Comparison of ENCODE assay signal across 13 cellular contexts in the genomic region with DNA sequence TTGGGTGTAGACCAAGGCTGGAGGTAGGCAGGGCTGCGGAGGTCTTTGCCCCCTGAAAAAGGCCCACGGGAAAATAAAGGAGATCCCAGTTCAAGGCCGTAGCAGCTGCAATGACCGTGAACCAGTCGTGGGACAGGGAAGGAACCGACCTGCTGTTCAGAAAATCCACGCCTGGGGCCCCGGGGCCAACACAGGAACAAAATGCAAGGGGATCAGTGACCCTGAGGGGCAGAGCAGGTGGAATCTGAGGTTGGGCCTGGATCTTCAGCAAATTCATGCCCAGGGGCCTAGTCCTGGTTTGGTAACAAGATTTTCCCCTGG. TPM values are rescaled to one million over a fixed set of nuclear protein-coding genes. Genes with fewer than 3 reads are reported as not detected.
DNase-seq lines count a peak whose midpoint lies in the region; ATAC-seq, FAIRE-seq and TF ChIP-seq lines count a peak whose summit lies in the region.
"Not testable (repeated sequence)": the region's sequence is repeated elsewhere in the genome, so short reads cannot be mapped to it uniquely, and the experiment has no call there.
"Had no signal": no experiment of that assay in that cellular context is flagged by ENCODE, and none has a peak within 500 bp of the region (broad histone marks: within the 10 kb centered on the region; RNA-seq: fewer than 3 reads in every experiment).

No MANE protein-coding gene starts in this region.

- H3K27ac ChIP-seq in GM23248; colonic mucosa; neuronal stem cell (replicated peaks; ENCODE audit: low read length); urinary bladder (ENCODE audit: low read depth): not testable (repeated sequence)
- H3K27ac ChIP-seq in Panc1 (ENCODE audit: low read length) = peak overlapping the region; percentile 26; the same call in 1 of the 2 replicates
- peak overlapping the region; percentile 76 to 82 for H3K27ac ChIP-seq in right atrium auricular region
- H3K27ac ChIP-seq in right lobe of liver = peak overlapping the region in 2 of 3 donors; percentile 49 to 84
- H3K27ac ChIP-seq in small intestine (ENCODE audit: low read depth in 1 of 2, low read length in 1 of 2) = peak overlapping the region in 1 of 2 donors; percentile 20

- FAIRE-seq in small intestine (lab: Jason Lieb, UNC) = not testable (repeated sequence)

- POLR2A ChIA-PET in Panc1 (lab: Charles Lee) = not testable (repeated sequence)

- BruUV-seq in Panc1 (replicated peaks; lab: Mats Ljungman, UMichigan) = TSS peak; percentile 68

- H3K79me1 ChIP-seq in neuronal stem cell (ENCODE audit: low read depth, low read length) = not testable (repeated sequence)

- not testable (repeated sequence) for H3K9me3 ChIP-seq in GM23248 (ENCODE audit: low read depth); Panc1 (ENCODE audit: control insufficient read depth, insufficient read depth, low read depth, low read length); colonic mucosa; right atrium auricular region; right lobe of liver; neuronal stem cell (replicated peaks in 1 of 2; ENCODE audit: control insufficient read depth in 2 of 2, insufficient read depth in 1 of 2, low read depth in 1 of 2, low read length in 2 of 2); small intestine (ENCODE audit: control insufficient read depth, low read depth)

- CTCF ChIA-PET in Panc1 (lab: Charles Lee) = not testable (repeated sequence)

- H3K18ac ChIP-seq in neuronal stem cell (ENCODE audit: low read length) = not testable (repeated sequence)

- intact Hi-C loops in Panc1 (cut with micrococcal nuclease; ENCODE audit: unreplicated experiment); colonic mucosa (cut with DNase I); right lobe of liver (cut with DNase I): not testable (repeated sequence)

- H3K23ac ChIP-seq in neuronal stem cell (ENCODE audit: low read depth, low read length, poor library complexity) = not testable (repeated sequence)

- 80 to 83% methylated on average over 8 of the region's 8 CpGs for WGBS in GM23248 (ENCODE audit: low coverage in 1 of 2, low lambda C conversion rate in 2 of 2, missing lambda C conversion rate in 2 of 2), 2 experiments
- WGBS in right lobe of liver (ENCODE audit: insufficient coverage, low coverage, low lambda C conversion rate, missing lambda C conversion rate) = no CpG with 5 or more reads among the region's 8 CpGs
- no CpG with 5 or more reads among the region's 8 CpGs for WGBS in neuronal stem cell (ENCODE audit: extremely low coverage in 2 of 2, insufficient read length in 2 of 2, insufficient replicate concordance in 1 of 2), 2 donors
- 27 to 65% (median 36%) methylated on average over 8 of the region's 8 CpGs for WGBS in small intestine, 3 donors
- WGBS in urinary bladder = 84% methylated on average over 8 of the region's 8 CpGs

- peak overlapping the region; percentile 88; the same call in 1 of the 2 replicates for H2AFZ ChIP-seq in GM23248
- not testable (repeated sequence) for H2AFZ ChIP-seq in neuronal stem cell (ENCODE audit: low read length)

- not testable (repeated sequence) for H2BK120ac ChIP-seq in neuronal stem cell (ENCODE audit: low read depth, low read length)

- H3K79me2 ChIP-seq in GM23248 (ENCODE audit: insufficient read depth) = not testable (repeated sequence)

- H3K4me2 ChIP-seq in GM23248 (ENCODE audit: unreplicated experiment) = not testable (repeated sequence)
- H3K4me2 ChIP-seq in neuronal stem cell (ENCODE audit: insufficient read depth, low read length, poor library complexity, severe bottlenecking) = peak overlapping the region; percentile 11

- in situ Hi-C loops in GM23248 (cut with MboI); Panc1 (cut with HindIII; ENCODE audit: low pct_unique_long_range_greater_than_20kb, low sequenced_read_pairs): not testable (repeated sequence)

- H3F3A ChIP-seq in GM23248 (ENCODE audit: insufficient read depth) = not testable (repeated sequence)

- H3K4me3 ChIP-seq in GM23248; neuronal stem cell (ENCODE audit: low read length in 2 of 2): not testable (repeated sequence)
- peak overlapping the region; percentile 60 to 66 for H3K4me3 ChIP-seq in Panc1 (ENCODE audit: low read depth in 2 of 2, low read length in 2 of 2)
- H3K4me3 ChIP-seq in colonic mucosa = peak overlapping the region; percentile 72
- peak overlapping the region; percentile 63 to 67 for H3K4me3 ChIP-seq in right atrium auricular region
- peak overlapping the region; percentile 53 to 67 (median 66) for H3K4me3 ChIP-seq in right lobe of liver
- H3K4me3 ChIP-seq in small intestine (ENCODE audit: low read depth in 1 of 2, low read length in 2 of 2) = peak overlapping the region; percentile 36 to 68
- H3K4me3 ChIP-seq in urinary bladder (ENCODE audit: low read depth, low read length) = peak overlapping the region; percentile 55

- H4K91ac ChIP-seq in neuronal stem cell (ENCODE audit: low read depth, low read length, poor library complexity) = not testable (repeated sequence)

- H2BK12ac ChIP-seq in neuronal stem cell (ENCODE audit: low read length) = not testable (repeated sequence)

- H3K4ac ChIP-seq in neuronal stem cell (ENCODE audit: low read length) = not testable (repeated sequence)

- H3K9me2 ChIP-seq in GM23248 (ENCODE audit: insufficient read depth) = not testable (repeated sequence)

- not testable (repeated sequence) for H4K8ac ChIP-seq in neuronal stem cell (ENCODE audit: low read depth, low read length)

- not testable (repeated sequence) for DNase-seq in GM23248; Panc1 (ENCODE audit: low read depth, low spot score); colonic mucosa; right atrium auricular region (ENCODE audit: low spot score); right lobe of liver; neuronal stem cell (ENCODE audit: low spot score); small intestine

- not testable (repeated sequence) for H2AK5ac ChIP-seq in neuronal stem cell (ENCODE audit: low read depth, low read length)

- not testable (repeated sequence) for TF ChIP-seq POLR2A in right lobe of liver (IDR thresholded peaks at IDR 0.05)

- H2BK5ac ChIP-seq in neuronal stem cell (ENCODE audit: low read length) = not testable (repeated sequence)

- H3K4me1 ChIP-seq in GM23248 (ENCODE audit: insufficient read depth); Panc1 (ENCODE audit: control insufficient read depth, insufficient read depth, low read length); colonic mucosa; right atrium auricular region; neuronal stem cell (ENCODE audit: control insufficient read depth in 2 of 2, insufficient read depth in 1 of 2, low read depth in 1 of 2, low read length in 2 of 2); small intestine (ENCODE audit: control insufficient read depth in 2 of 2, insufficient read depth in 1 of 2, low read depth in 1 of 2, low read length in 1 of 2); urinary bladder (ENCODE audit: insufficient read depth): not testable (repeated sequence)
- peaks cover 0 to 25% (median 4%) of the 10 kb centered on the region in 4 donors for H3K4me1 ChIP-seq in right lobe of liver

- not testable (repeated sequence) for H2BK15ac ChIP-seq in neuronal stem cell (ENCODE audit: low read length)

- not testable (repeated sequence) for H3K36me3 ChIP-seq in GM23248 (ENCODE audit: low read depth); Panc1 (ENCODE audit: control insufficient read depth, insufficient read depth, low read length); colonic mucosa; right atrium auricular region; right lobe of liver; neuronal stem cell (replicated peaks in 1 of 2; ENCODE audit: control insufficient read depth in 2 of 2, insufficient read depth in 2 of 2, low read length in 2 of 2); small intestine (ENCODE audit: control insufficient read depth in 2 of 2, insufficient read depth in 2 of 2, low read length in 2 of 2); urinary bladder (ENCODE audit: insufficient read depth)

- TF ChIP-seq CTCF in Panc1 (IDR thresholded peaks at IDR 0.05); colonic mucosa (IDR thresholded peaks at IDR 0.05); right atrium auricular region (IDR thresholded peaks at IDR 0.05); right lobe of liver (IDR thresholded peaks at IDR 0.05): not testable (repeated sequence)

- ATAC-seq in Panc1 = not testable (repeated sequence)
- peak; percentile 2 to 20 (median 8) for ATAC-seq in right lobe of liver

- H3K27me3 ChIP-seq in GM23248 (replicated peaks; ENCODE audit: insufficient read depth); Panc1 (ENCODE audit: control insufficient read depth, insufficient read depth, low read length); colonic mucosa; right atrium auricular region; right lobe of liver; neuronal stem cell (ENCODE audit: control insufficient read depth in 3 of 3, insufficient read depth in 3 of 3, low read depth in 1 of 3, low read length in 3 of 3); small intestine (ENCODE audit: control insufficient read depth in 2 of 2, insufficient read depth in 2 of 2, low read length in 2 of 2): not testable (repeated sequence)

- not testable (repeated sequence) for H4K20me1 ChIP-seq in GM23248 (ENCODE audit: insufficient read depth)

- not testable (repeated sequence) for H3K9ac ChIP-seq in GM23248; neuronal stem cell (ENCODE audit: low read depth, low read length, poor library complexity)
- peak overlapping the region in 1 of 2 donors; percentile 26 for H3K9ac ChIP-seq in colonic mucosa (ENCODE audit: low read depth in 2 of 2, low read length in 2 of 2)

- not testable (repeated sequence) for H3K14ac ChIP-seq in neuronal stem cell (ENCODE audit: low read length)

RNA-seq across cellular contexts. Expression of a gene that starts 0.9 kb away (rescaled TPM):
- 0.54 and 2.8 TPM in 2 replicates for total RNA-seq in GM23248 (2014; rRNA removed; shearing (Covaris generic))
- 0.91 and 1.4 TPM in 2 replicates for polyA plus RNA-seq in GM23248 (2016; fragmentation: Nextera tagmentation; extraction: Ambion mirVana)
- 10.4 TPM for total RNA-seq in Panc1 (2021; ENCODE audit: unreplicated experiment)
- polyA plus RNA-seq in Panc1 (2012; ENCODE audit: insufficient read length) = 3.0 TPM
- total RNA-seq in colonic mucosa = 1 to 10 TPM; 7.9 to 9.7 TPM
- total RNA-seq in right atrium auricular region = 10 to 100 TPM in 1 of 2 donors, 1 to 10 TPM in 1; 7.2 to 10.8 TPM
- total RNA-seq in right lobe of liver = 10 to 100 TPM in 5 of 6 experiments, 1 to 10 TPM in 1; 9.3 to 18.8 (median 16.0) TPM
- 0.81 TPM for polyA plus RNA-seq in neuronal stem cell (2013, experiment 1 of 2)
- polyA plus RNA-seq in neuronal stem cell (2013, experiment 2 of 2) = 1.1 TPM
- 10 to 100 TPM in 1 of 3 donors, 1 to 10 TPM in 2; 1.8 to 12.0 (median 4.9) TPM for polyA plus RNA-seq in small intestine
- total RNA-seq in urinary bladder = 5.8 TPM
- 4.4 TPM for polyA plus RNA-seq in urinary bladder
- total RNA-seq: activated naive CD4-positive, alpha-beta T cell treated with anti-CD3 and anti-CD28 coated beads for 36 hours; CD4-positive, alpha-beta T cell; HT1080; myocyte; smooth muscle cell had no signal
- polyA plus RNA-seq: smooth muscle cell had no signal

RNA-seq across cellular contexts. Expression of a gene that starts 18.4 kb away (rescaled TPM):
- total RNA-seq in GM23248 (2014; rRNA removed; shearing (Covaris generic)) = 1.4 TPM in 1 of 2 replicates, not detected in the other
- polyA plus RNA-seq in GM23248 (2016; fragmentation: Nextera tagmentation; extraction: Ambion mirVana) (0.28 TPM in 1 of 2 replicates, not detected in the other), small intestine (10 to 100 TPM in 1 of 3 donors, 1 to 10 TPM in 2; 2.5 to 16.3 (median 8.9) TPM), urinary bladder (4.6 TPM)
- total RNA-seq in Panc1 (2021; ENCODE audit: unreplicated experiment) (0.26 TPM), colonic mucosa (1 to 10 TPM; 2.4 to 6.6 TPM), right atrium auricular region (1 to 10 TPM; 3.8 to 9.1 TPM), right lobe of liver (1 to 10 TPM in 5 of 6 experiments, not detected in 1; 1.9 to 5.5 (median 3.5) TPM), urinary bladder (3.9 TPM)
- polyA plus RNA-seq in Panc1 (2012; ENCODE audit: insufficient read length) = 0.55 TPM
- 6.0 TPM for polyA plus RNA-seq in neuronal stem cell (2013, experiment 1 of 2)
- polyA plus RNA-seq in neuronal stem cell (2013, experiment 2 of 2) = 5.2 TPM
- total RNA-seq: smooth muscle cell had no signal

RNA-seq across cellular contexts. Expression of a gene that starts 37.9 kb away (rescaled TPM):
- 62.3 and 94.1 TPM in 2 replicates for total RNA-seq in GM23248 (2014; rRNA removed; shearing (Covaris generic))
- polyA plus RNA-seq in GM23248 (2016; fragmentation: Nextera tagmentation; extraction: Ambion mirVana) (55.2 and 56.3 TPM in 2 replicates), small intestine (10 to 100 TPM in 1 of 3 donors, 1 to 10 TPM in 1, under 1 TPM in 1; 0.89 to 20.9 (median 4.6) TPM), urinary bladder (77.0 TPM)
- total RNA-seq in Panc1 (2021; ENCODE audit: unreplicated experiment) (80.0 TPM), colonic mucosa (1 to 10 TPM; 6.2 to 9.1 TPM), right atrium auricular region (10 to 100 TPM; 55.0 to 55.3 TPM), right lobe of liver (10 to 100 TPM in 4 of 6 experiments, 1 to 10 TPM in 2; 7.0 to 24.0 (median 10.5) TPM), urinary bladder (41.5 TPM)
- polyA plus RNA-seq in Panc1 (2012; ENCODE audit: insufficient read length) = 92.6 TPM
- polyA plus RNA-seq in neuronal stem cell (2013, experiment 1 of 2) = 41.0 TPM
- polyA plus RNA-seq in neuronal stem cell (2013, experiment 2 of 2) = 42.0 TPM
